ENCODE assay signal across 14 cellular contexts in the genomic region with DNA sequence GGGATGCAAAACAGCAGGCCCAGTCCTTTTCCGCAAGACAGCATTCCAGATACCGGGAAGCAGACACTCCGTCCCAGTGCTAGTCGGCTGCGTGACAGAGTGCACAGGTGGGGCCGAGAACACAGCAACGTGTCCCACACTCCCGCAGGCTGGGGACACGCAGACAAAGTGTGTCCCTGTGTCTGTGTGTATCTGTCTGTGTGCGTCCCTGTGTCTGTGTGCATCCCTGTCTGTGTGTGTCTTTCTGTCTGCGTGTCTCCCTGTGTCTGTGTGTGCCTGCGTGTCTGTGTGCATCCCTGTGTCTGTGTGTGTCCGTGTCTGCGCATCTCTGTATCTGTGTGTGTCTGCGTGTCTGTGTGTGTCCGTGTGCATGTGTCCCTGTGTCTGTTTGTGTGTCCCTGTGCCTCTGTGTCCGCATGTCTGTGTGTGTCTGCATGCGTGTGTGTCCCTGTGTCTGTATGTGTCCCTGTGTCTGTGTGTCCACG.
"Had no signal": no experiment of that assay in that cellular context is flagged by ENCODE, and none has a peak within 500 bp of the region (broad histone marks: within the 10 kb centered on the region; RNA-seq: fewer than 3 reads in every experiment).

No MANE protein-coding gene starts in this region.

- H3K9me3 ChIP-seq: breast epithelium, left lung, pancreas, SK-N-SH, transverse colon had no signal

- H3K4me3 ChIP-seq: breast epithelium, left lung, pancreas, transverse colon had no signal

- H3K4me3 Mint-ChIP-seq: stimulated activated memory B cell treated with anti-CD40 and anti-IgM and Interleukin-4, amounts not matched to agents 10 μg/mL and 1 μg/mL and 100 μg/mL, for 72 hours had no signal

- H3K36me3 Mint-ChIP-seq: stimulated activated memory B cell treated with anti-CD40 and anti-IgM and Interleukin-4, amounts not matched to agents 10 μg/mL and 1 μg/mL and 100 μg/mL, for 72 hours had no signal

- H3K36me3 ChIP-seq: breast epithelium, left lung, pancreas, transverse colon, WERI-Rb-1 had no signal

- FAIRE-seq: pancreas had no signal

- ATAC-seq: foreskin keratinocyte; left lung; pancreas; stimulated activated memory B cell treated with anti-CD40 and anti-IgM and Interleukin-4, amounts not matched to agents 10 μg/mL and 1 μg/mL and 100 μg/mL, for 72 hours had no signal

- H3K27ac Mint-ChIP-seq: stimulated activated memory B cell treated with anti-CD40 and anti-IgM and Interleukin-4, amounts not matched to agents 10 μg/mL and 1 μg/mL and 100 μg/mL, for 72 hours had no signal

- H3K9me3 Mint-ChIP-seq: stimulated activated memory B cell treated with anti-CD40 and anti-IgM and Interleukin-4, amounts not matched to agents 10 μg/mL and 1 μg/mL and 100 μg/mL, for 72 hours had no signal

- H3K9ac ChIP-seq: SK-N-SH had no signal

- H3K4me1 ChIP-seq: breast epithelium, foreskin keratinocyte, left lung had no signal

- H3K27ac ChIP-seq: breast epithelium, foreskin keratinocyte, left lung, pancreas, transverse colon, WERI-Rb-1 had no signal

- DNase-seq: activated CD4-positive, alpha-beta T cell treated with anti-CD3 and anti-CD28 coated beads for 4 hours; activated gamma-delta T cell treated with Interleukin-2 at 50 U/mL for 16 hours; activated T-cell treated with anti-CD3 and anti-CD28 coated beads, Interleukin-2, amount 50 U/mL, for 1 hour; foreskin keratinocyte; mesendoderm; SK-N-SH; stimulated activated CD4-positive, alpha-beta T cell treated with anti-CD3 and anti-CD28 coated beads, Interleukin-1b, Interleukin-23, amount 100 ng/mL, for 48 hours; T-helper 1 cell; transverse colon; WERI-Rb-1 had no signal
